26 cellular contexts compared by ENCODE assay signal in genomic region chr20:57559658-57560553, GRCh38. TPM values are rescaled to one million over a fixed set of nuclear protein-coding genes. Genes with fewer than 3 reads are reported as not detected.
"Had no signal": no experiment of that assay in that cellular context is flagged by ENCODE, and none has a peak within 500 bp of the region (broad histone marks: within the 10 kb centered on the region; RNA-seq: fewer than 3 reads in every experiment).

No MANE protein-coding gene starts in this region.

- H3K9me3 Mint-ChIP-seq: activated naive CD4-positive, alpha-beta T cell treated with anti-CD3 and anti-CD28 coated beads, Interleukin-2, amount 50 U/mL, for 24 hours; stimulated activated naive CD8-positive, alpha-beta T cell treated with anti-CD3 and anti-CD28 coated beads, Interleukin-15, amount 100 ng/mL, for 72 hours had no signal

- H3K27ac Mint-ChIP-seq: activated naive CD4-positive, alpha-beta T cell treated with anti-CD3 and anti-CD28 coated beads, Interleukin-2, amount 50 U/mL, for 24 hours; progenitor cell of endocrine pancreas; stimulated activated naive CD8-positive, alpha-beta T cell treated with anti-CD3 and anti-CD28 coated beads, Interleukin-15, amount 100 ng/mL, for 72 hours had no signal

- H3K4me1 Mint-ChIP-seq: activated naive CD4-positive, alpha-beta T cell treated with anti-CD3 and anti-CD28 coated beads, Interleukin-2, amount 50 U/mL, for 24 hours; stimulated activated naive CD8-positive, alpha-beta T cell treated with anti-CD3 and anti-CD28 coated beads, Interleukin-15, amount 100 ng/mL, for 72 hours had no signal

- H3K4me3 ChIP-seq: adrenal gland, breast epithelium, esophagus squamous epithelium, right atrium auricular region, skin epidermis, upper lobe of left lung had no signal

- H3K27ac ChIP-seq: adrenal gland, breast epithelium, right atrium auricular region, skin epidermis, upper lobe of left lung had no signal

- ATAC-seq: activated CD4-positive, CD25-positive, alpha-beta regulatory T cell treated with anti-CD3 and anti-CD28 coated beads, Interleukin-2, amount 50 U/mL, for 24 hours; stimulated activated naive CD8-positive, alpha-beta T cell treated with anti-CD3 and anti-CD28 coated beads, Interleukin-15, amount 100 ng/mL, for 72 hours had no signal

- H3K4me3 Mint-ChIP-seq: activated naive CD4-positive, alpha-beta T cell treated with anti-CD3 and anti-CD28 coated beads, Interleukin-2, amount 50 U/mL, for 24 hours; stimulated activated naive CD8-positive, alpha-beta T cell treated with anti-CD3 and anti-CD28 coated beads, Interleukin-15, amount 100 ng/mL, for 72 hours had no signal

- DNase-seq: activated CD4-positive, alpha-beta T cell treated with anti-CD3 and anti-CD28 coated beads, Interleukin-2, amount 50 U/mL, for 1 hour; activated CD8-positive, alpha-beta memory T cell treated with anti-CD3 and anti-CD28 coated beads, Interleukin-2, amount 50 U/mL, for 48 hours; activated effector memory CD4-positive, alpha-beta T cell treated with Interleukin-2 at 50 U/mL for 16 hours; activated T-cell treated with anti-CD3 and anti-CD28 coated beads, Interleukin-2, amount 50 U/mL, for 48 hours; cortex of kidney; effector CD8-positive, alpha-beta T cell; esophagus squamous epithelium; midbrain; stimulated activated CD4-positive, alpha-beta T cell treated with anti-CD3 and anti-CD28 coated beads, Interleukin-4, amount 100 ng/mL, for 1 hour; stimulated activated naive CD8-positive, alpha-beta T cell treated with anti-CD3 and anti-CD28 coated beads, Interleukin-15, amount 100 ng/mL, for 72 hours; T1000; upper lobe of left lung had no signal

- H3K36me3 Mint-ChIP-seq: activated naive CD4-positive, alpha-beta T cell treated with anti-CD3 and anti-CD28 coated beads, Interleukin-2, amount 50 U/mL, for 24 hours had no signal

- H3K36me3 ChIP-seq: adrenal gland, breast epithelium, esophagus squamous epithelium, right atrium auricular region, upper lobe of left lung had no signal

- H3K27me3 ChIP-seq: right atrium auricular region, upper lobe of left lung had no signal

- FAIRE-seq: astrocyte had no signal

- H3K4me1 ChIP-seq: breast epithelium, right atrium auricular region, upper lobe of left lung had no signal

- H3K9me3 ChIP-seq: adrenal gland, breast epithelium, esophagus squamous epithelium, right atrium auricular region, upper lobe of left lung had no signal

RNA-seq across cellular contexts. Expression of gene PCK1, which starts 1.0 kb away (rescaled TPM):
- total RNA-seq: astrocyte; lung microvascular endothelial cell; progenitor cell of endocrine pancreas; T-helper 1 cell treated with Interleukin-12 subunit alpha and Interleukin-12 subunit beta and Interleukin-4 antibody, amounts not matched to agents 30 ng/mL and 1 ng/mL, for 36 hours had no signal

RNA-seq across cellular contexts. Expression of gene CTCFL, which starts 35.0 kb away (rescaled TPM):
- total RNA-seq: astrocyte; breast epithelium; left cardiac atrium; lung microvascular endothelial cell; omental fat pad; progenitor cell of endocrine pancreas; right atrium auricular region; T-helper 1 cell treated with Interleukin-12 subunit alpha and Interleukin-12 subunit beta and Interleukin-4 antibody, amounts not matched to agents 30 ng/mL and 1 ng/mL, for 36 hours; temporal lobe had no signal
- polyA plus RNA-seq: neural cell had no signal
